In the genomic region with DNA sequence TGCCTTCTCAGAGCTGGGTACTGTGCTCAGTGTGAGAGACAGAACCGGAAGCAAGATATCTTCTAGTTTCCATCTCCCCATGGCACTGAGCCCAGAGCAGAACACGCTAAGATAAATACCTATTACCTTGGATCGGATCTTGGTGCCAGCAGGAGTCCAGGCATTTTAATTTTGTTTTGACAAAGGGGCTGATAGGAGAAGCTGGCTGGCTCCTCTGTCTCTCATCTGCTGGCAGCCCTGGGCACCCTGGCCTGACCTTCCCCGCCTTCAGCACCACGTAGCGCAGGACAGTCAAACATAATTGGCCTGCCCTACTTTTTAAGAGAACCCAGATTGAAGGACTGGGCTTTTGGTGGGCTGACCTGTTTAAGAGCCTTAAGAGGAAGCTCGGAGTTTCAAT, we compare ENCODE assay signal across 1 cellular context.
TF ChIP-seq lines count a peak whose summit lies in the region.

No MANE protein-coding gene starts in this region.

TF ChIP-seq in SK-N-SH treated with all-trans-retinoic acid at 6 μM for 48 hours, 23 proteins besides CTCF, POLR2A, EP300 and RAD21 (continued from another document):
- TF ChIP-seq ZFP30 (CRISPR knock-in tag; IDR thresholded peaks at IDR 0.05) = no peak
- no peak for TF ChIP-seq ZFP3 (CRISPR knock-in tag; IDR thresholded peaks at IDR 0.05)
- no peak for TF ChIP-seq BACH2 (CRISPR knock-in tag; IDR thresholded peaks at IDR 0.05; ENCODE audit: borderline replicate concordance)
- peak; percentile 13; the same call in 1 of the 2 replicates for TF ChIP-seq SNAI2 (CRISPR knock-in tag; IDR thresholded peaks at IDR 0.05)
- no peak for TF ChIP-seq TCF4 (CRISPR knock-in tag; IDR thresholded peaks at IDR 0.05; ENCODE audit: borderline replicate concordance)
